Comparison of ENCODE assay signal across 8 cellular contexts in genomic region chr15:29270169-29270955, GRCh38. TPM values are rescaled to one million over a fixed set of nuclear protein-coding genes. Genes with fewer than 3 reads are reported as not detected.
DNase-seq lines count a peak whose midpoint lies in the region; ATAC-seq and TF ChIP-seq lines count a peak whose summit lies in the region.

No MANE protein-coding gene starts in this region.

- peak overlapping the region; percentile 82 to 96 for H3K4me3 Mint-ChIP-seq in effector memory CD8-positive, alpha-beta T cell
- H3K4me3 Mint-ChIP-seq in naive thymus-derived CD8-positive, alpha-beta T cell, result peak overlapping the region; percentile 89 to 99 (median 96)

- no peaks in the 10 kb centered on the region for H3K9me3 Mint-ChIP-seq in effector memory CD8-positive, alpha-beta T cell
- H3K9me3 Mint-ChIP-seq in naive thymus-derived CD8-positive, alpha-beta T cell, result no peaks in the 10 kb centered on the region

- H3K4me1 Mint-ChIP-seq in effector memory CD8-positive, alpha-beta T cell (ENCODE audit: low read depth in 2 of 2), result peaks cover 22 to 43% of the 10 kb centered on the region in 2 donors
- peaks cover 27 to 54% (median 46%) of the 10 kb centered on the region in 4 donors for H3K4me1 Mint-ChIP-seq in naive thymus-derived CD8-positive, alpha-beta T cell

- CTCF ChIA-PET in BJ (lab: Yijun Ruan, JAX), result interaction anchor here (0.8 kb wide), 1 partner anchor 84 kb away, joined by 3 read pairs; no protein-coding TSS in a partner anchor

- no peak for DNase-seq in BJ (ENCODE audit: low read depth)
- DNase-seq in T follicular helper cell (ENCODE audit: low read depth), result peak; percentile 18
- DNase-seq in effector memory CD8-positive, alpha-beta T cell, result peak; percentile 15 to 39 (median 25)
- DNase-seq in naive thymus-derived CD8-positive, alpha-beta T cell, result peak in 7 of 10 donors; percentile 4 to 84 (median 65)
- no peak for DNase-seq in NCI-H128 (lab: John Stamatoyannopoulos, UW; ENCODE audit: unreplicated experiment)
- no peak for DNase-seq in cortex of kidney (lab: John Stamatoyannopoulos, UW)

- H3K27me3 ChIP-seq in BJ (ENCODE audit: control insufficient read depth, insufficient read depth, low read length), result no peaks in the 10 kb centered on the region

- POLR2A ChIA-PET in BJ (lab: Charles Lee), result no interaction called here
- POLR2A ChIA-PET in naive thymus-derived CD8-positive, alpha-beta T cell (lab: Charles Lee), result interaction anchor here (0.6 to 1.7 kb wide), 8 partner anchors 23 to 385 kb away, joined by 3 to 4 read pairs (median 3); partner anchors contain the start of gene APBA2

- peak overlapping the region; percentile 91 to 99 for H3K27ac Mint-ChIP-seq in effector memory CD8-positive, alpha-beta T cell
- peak overlapping the region; percentile 96 to 100 (median 99) for H3K27ac Mint-ChIP-seq in naive thymus-derived CD8-positive, alpha-beta T cell

- H3K4me3 ChIP-seq in BJ (ENCODE audit: low read depth, low read length), result peak overlapping the region; percentile 52

- no peak for TF ChIP-seq CTCF in BJ (IDR thresholded peaks at IDR 0.05; ENCODE audit: insufficient read depth, low read depth, low read length)

- H3K27me3 Mint-ChIP-seq in effector memory CD8-positive, alpha-beta T cell, result no peaks in the 10 kb centered on the region
- no peaks in the 10 kb centered on the region for H3K27me3 Mint-ChIP-seq in naive thymus-derived CD8-positive, alpha-beta T cell

- no peaks in the 10 kb centered on the region for H3K36me3 ChIP-seq in BJ (ENCODE audit: control insufficient read depth, insufficient read depth, low read length)

- peaks cover 20% of the 10 kb centered on the region for H3K36me3 Mint-ChIP-seq in effector memory CD8-positive, alpha-beta T cell (ENCODE audit: insufficient read depth)
- peaks cover 0 to 15% (median 0%) of the 10 kb centered on the region in 3 donors for H3K36me3 Mint-ChIP-seq in naive thymus-derived CD8-positive, alpha-beta T cell

- peak; percentile 18 for ATAC-seq in GM19025 (IDR thresholded peaks at IDR 0.05; ENCODE audit: low read depth, unreplicated experiment)
- ATAC-seq in HG03135 (IDR thresholded peaks at IDR 0.05; ENCODE audit: unreplicated experiment), result peak; percentile 32
- peak; percentile 53 for ATAC-seq in effector memory CD8-positive, alpha-beta T cell (replicated peaks)
- ATAC-seq in naive thymus-derived CD8-positive, alpha-beta T cell, result peak; percentile 39 to 61

RNA-seq across cellular contexts. Expression of gene NSMCE3, which starts 0.7 kb away (rescaled TPM):
- polyA plus RNA-seq in BJ (2011; rRNA removed), result 9.7 TPM in 2 replicates
- 5.3 and 7.5 TPM in 2 replicates for polyA minus RNA-seq in BJ (2011; rRNA and poly(A)+ RNA removed)
- total RNA-seq in naive thymus-derived CD8-positive, alpha-beta T cell, result 10 to 100 TPM; 17.2 to 17.6 TPM
- polyA plus RNA-seq in naive thymus-derived CD8-positive, alpha-beta T cell, result 10 to 100 TPM; 34.5 to 38.4 (median 38.0) TPM

Comparison
In these comparisons a context has a peak if more than half of its experiments do, and no peak if none do; other contexts are left out.
1. DNase-seq: peak in T follicular helper cell (single experiment), effector memory CD8-positive, alpha-beta T cell (3 of 3) and naive thymus-derived CD8-positive, alpha-beta T cell (7 of 10); none in BJ (single experiment), NCI-H128 (single experiment) and cortex of kidney (single experiment).
2. Peak in every context shown above with its lines, with median percentiles within 50 percentile points of each other: ATAC-seq.